Comparison of ENCODE assay signal across 8 cellular contexts in genomic region chr17:67629963-67630320, GRCh38.
A peak's percentile ranks its signal among the peaks of the same experiment; 100 is the strongest.
DNase-seq lines count a peak whose midpoint lies in the region; ATAC-seq and TF ChIP-seq lines count a peak whose summit lies in the region.

No MANE protein-coding gene starts in this region.

- no peaks in the 10 kb centered on the region for H3K27me3 Mint-ChIP-seq in CD8-positive, alpha-beta T cell (ENCODE audit: low read depth)

- intact Hi-C loops in CD8-positive, alpha-beta T cell (cut with DNase I, micrococcal nuclease), result loop anchor here (1.0 kb wide), 1 partner anchor 256 kb away; no protein-coding TSS in a partner anchor
- intact Hi-C loops in heart right ventricle (cut with DNase I), result loop anchor here in 8 of 10 donors (2.0 to 10.0 kb wide), 5 partner anchors 55 to 255 kb away; partner anchors contain the start of gene PITPNC1 (in 6 of the 8)
- intact Hi-C loops in stomach (cut with DNase I; ENCODE audit: low total_unique reads), result no loop called here

- TF ChIP-seq POLR2A in tibial nerve (IDR thresholded peaks at IDR 0.05) (no peak), stomach (IDR thresholded peaks at IDR 0.05) (no peak)

- peaks cover 16% of the 10 kb centered on the region for H3K4me1 Mint-ChIP-seq in CD8-positive, alpha-beta T cell (ENCODE audit: low read depth)

- H3K9me3 Mint-ChIP-seq in CD8-positive, alpha-beta T cell, result no peaks in the 10 kb centered on the region

- 36 to 47% methylated on average over 4 of the region's 4 CpGs for WGBS in heart right ventricle, 2 donors
- 11 to 24% methylated on average over 4 of the region's 4 CpGs for WGBS in tibial nerve, 2 donors
- 15 to 31% (median 30%) methylated on average over 4 of the region's 4 CpGs for WGBS in stomach, 5 donors

- DNase-seq in CD8-positive, alpha-beta T cell, result no peak
- DNase-seq in HT-29 (ENCODE audit: low spot score), result peak; percentile 67
- DNase-seq in SK-N-DZ (ENCODE audit: low spot score), result peak; percentile 34
- no peak for DNase-seq in heart right ventricle
- no peak for DNase-seq in tibial nerve (ENCODE audit: low spot score in 2 of 2)
- DNase-seq in stomach, result no peak

- no peak overlapping the region for H3K27ac ChIP-seq in CD8-positive, alpha-beta T cell (ENCODE audit: low read depth, low read length)
- H3K27ac ChIP-seq in heart right ventricle, result peak overlapping the region in 2 of 10 donors; percentile 12 to 31
- peak overlapping the region in 1 of 4 donors; percentile 26 for H3K27ac ChIP-seq in tibial nerve
- H3K27ac ChIP-seq in stomach, result peak overlapping the region in 1 of 5 donors; percentile 4

- H3K9me3 ChIP-seq in CD8-positive, alpha-beta T cell (ENCODE audit: low read length), result no peaks in the 10 kb centered on the region
- H3K9me3 ChIP-seq in heart right ventricle (no peaks in the 10 kb centered on the region), tibial nerve (peaks cover 0 to 11% (median 0%) of the 10 kb centered on the region in 4 donors), stomach (no peaks in the 10 kb centered on the region)

- no peaks in the 10 kb centered on the region for H3K4me1 ChIP-seq in CD8-positive, alpha-beta T cell (ENCODE audit: insufficient read depth, low read length)
- H3K4me1 ChIP-seq in heart right ventricle (peaks cover 0 to 36% (median 13%) of the 10 kb centered on the region in 9 donors), tibial nerve (peaks cover 0 to 9% (median 0%) of the 10 kb centered on the region in 4 donors), stomach (peaks cover 0 to 8% (median 0%) of the 10 kb centered on the region in 4 donors)

- TF ChIP-seq EP300 in tibial nerve (IDR thresholded peaks at IDR 0.05) (no peak), stomach (IDR thresholded peaks at IDR 0.05) (no peak)

- POLR2A ChIA-PET in CD8-positive, alpha-beta T cell (lab: Charles Lee), result interaction anchor here (0.6 kb wide), 4 partner anchors 13 to 293 kb away, joined by 3 read pairs; no protein-coding TSS in a partner anchor

- no peak for TF ChIP-seq CTCF in CD8-positive, alpha-beta T cell (IDR thresholded peaks at IDR 0.05)
- TF ChIP-seq CTCF in heart right ventricle (IDR thresholded peaks at IDR 0.05) (peak in 7 of 9 donors; percentile 36 to 65 (median 53)), tibial nerve (IDR thresholded peaks at IDR 0.05) (peak in 3 of 5 experiments; percentile 9 to 27 (median 18)), stomach (IDR thresholded peaks at IDR 0.05) (peak in 3 of 7 experiments; percentile 20 to 35 (median 29))

- CTCF ChIA-PET in CD8-positive, alpha-beta T cell (lab: Charles Lee), result interaction anchor here (0.6 to 4.7 kb wide), 9 partner anchors 9 to 828 kb away, joined by 3 to 46 read pairs (median 7); no protein-coding TSS in a partner anchor

- peaks cover 18% of the 10 kb centered on the region for H3K36me3 ChIP-seq in CD8-positive, alpha-beta T cell (ENCODE audit: insufficient read depth, low read length)
- peaks cover 0 to 36% (median 0%) of the 10 kb centered on the region in 9 donors for H3K36me3 ChIP-seq in heart right ventricle
- peaks cover 0 to 26% (median 0%) of the 10 kb centered on the region in 3 donors for H3K36me3 ChIP-seq in tibial nerve
- H3K36me3 ChIP-seq in stomach, result peaks cover 0 to 20% (median 18%) of the 10 kb centered on the region in 4 donors

- H3K27ac Mint-ChIP-seq in CD8-positive, alpha-beta T cell, result peak overlapping the region; percentile 46

- H3K27me3 ChIP-seq in CD8-positive, alpha-beta T cell (ENCODE audit: insufficient read depth, low read length), result no peaks in the 10 kb centered on the region
- H3K27me3 ChIP-seq in heart right ventricle (no peaks in the 10 kb centered on the region), tibial nerve (no peaks in the 10 kb centered on the region), stomach (no peaks in the 10 kb centered on the region)

- no peak overlapping the region for H3K4me3 Mint-ChIP-seq in CD8-positive, alpha-beta T cell

- no peak overlapping the region for H3K4me3 ChIP-seq in CD8-positive, alpha-beta T cell (ENCODE audit: low read depth, low read length)
- H3K4me3 ChIP-seq in heart right ventricle (no peak overlapping the region), tibial nerve (no peak overlapping the region), stomach (no peak overlapping the region)

- peaks cover 61% of the 10 kb centered on the region for H3K36me3 Mint-ChIP-seq in CD8-positive, alpha-beta T cell

- peak; percentile 34 for ATAC-seq in CD8-positive, alpha-beta T cell
- ATAC-seq in heart right ventricle (peak in 2 of 8 donors; percentile 35 to 50), GM18517 (IDR thresholded peaks at IDR 0.05; ENCODE audit: unreplicated experiment) (no peak), HG02678 (IDR thresholded peaks at IDR 0.05; ENCODE audit: unreplicated experiment) (no peak)

Comparison
In these comparisons a context has a peak if more than half of its experiments do, and no peak if none do; other contexts are left out.
1. DNase-seq: peak in HT-29 (single experiment) and SK-N-DZ (single experiment); none in CD8-positive, alpha-beta T cell (0 of 7), heart right ventricle (0 of 2), tibial nerve (0 of 2) and stomach (single experiment).